11 cellular contexts compared by ENCODE assay signal in genomic region chr10:124465003-124465776, GRCh38. TPM values are rescaled to one million over a fixed set of nuclear protein-coding genes. Genes with fewer than 3 reads are reported as not detected.
DNase-seq lines count a peak whose midpoint lies in the region; ATAC-seq and TF ChIP-seq lines count a peak whose summit lies in the region.
"Had no signal": no experiment of that assay in that cellular context is flagged by ENCODE, and none has a peak within 500 bp of the region (broad histone marks: within the 10 kb centered on the region; RNA-seq: fewer than 3 reads in every experiment).

No MANE protein-coding gene starts in this region.

- peaks cover 9% of the 10 kb centered on the region; the same call in 1 of the 2 replicates for H3K79me2 ChIP-seq in OCI-LY7 (ENCODE audit: insufficient read depth, low read depth, low read length)

- peak overlapping the region; percentile 60; the same call in 1 of the 2 replicates for H2AFZ ChIP-seq in OCI-LY7 (ENCODE audit: low read length)

- no peaks in the 10 kb centered on the region for H3K9me2 ChIP-seq in OCI-LY7 (ENCODE audit: insufficient read depth, low read length)

- TF ChIP-seq POLR2A in sigmoid colon (IDR thresholded peaks at IDR 0.05), result no peak

- H3K4me1 ChIP-seq in OCI-LY7 (ENCODE audit: insufficient read depth, low read length, poor library complexity, severe bottlenecking), result peaks cover 41% of the 10 kb centered on the region
- H3K4me1 ChIP-seq in mucosa of descending colon (ENCODE audit: low read depth), result peaks cover 11% of the 10 kb centered on the region
- peaks cover 0 to 32% (median 21%) of the 10 kb centered on the region in 4 donors for H3K4me1 ChIP-seq in sigmoid colon
- H3K4me1 ChIP-seq: ascending aorta had no signal

- CTCF ChIA-PET in OCI-LY7 (lab: Charles Lee; ENCODE audit: unreplicated experiment), result interaction anchor here (0.6 kb wide), 1 partner anchor 37 kb away, joined by 3 read pairs; no protein-coding TSS in a partner anchor

- H3K4me3 ChIP-seq in OCI-LY7 (ENCODE audit: low read depth, low read length, poor library complexity, severe bottlenecking), result peak overlapping the region; percentile 43
- no peak overlapping the region for H3K4me3 ChIP-seq in mucosa of descending colon
- H3K4me3 ChIP-seq in sigmoid colon, result no peak overlapping the region
- H3K4me3 ChIP-seq: ascending aorta, pancreas had no signal

- no TSS peak for BruUV-seq in OCI-LY7 (replicated peaks; lab: Mats Ljungman, UMichigan)

- 49 to 64% methylated on average over 17 of the region's 17 CpGs for WGBS in sigmoid colon, 2 donors

- H3K27ac ChIP-seq in OCI-LY7 (ENCODE audit: low read depth, low read length, poor library complexity, severe bottlenecking) (peak overlapping the region; percentile 52), sigmoid colon (no peak overlapping the region)
- H3K27ac ChIP-seq: ascending aorta, pancreas had no signal

- H4K20me1 ChIP-seq in OCI-LY7 (ENCODE audit: insufficient read depth, low read length), result no peaks in the 10 kb centered on the region

- intact Hi-C loops in OCI-LY7 (cut with micrococcal nuclease; ENCODE audit: unreplicated experiment) (no loop called here), mucosa of descending colon (cut with DNase I, micrococcal nuclease) (no loop called here), sigmoid colon (cut with DNase I) (no loop called here)

- no peaks in the 10 kb centered on the region for H3K36me3 ChIP-seq in OCI-LY7 (ENCODE audit: insufficient read depth, low read length)
- no peaks in the 10 kb centered on the region for H3K36me3 ChIP-seq in mucosa of descending colon (ENCODE audit: low read depth)
- no peaks in the 10 kb centered on the region for H3K36me3 ChIP-seq in sigmoid colon
- H3K36me3 ChIP-seq: ascending aorta, pancreas had no signal

- no peak for TF ChIP-seq EP300 in sigmoid colon (IDR thresholded peaks at IDR 0.05)

- peak; percentile 74 for DNase-seq in OCI-LY7 (ENCODE audit: low spot score)
- DNase-seq in mucosa of descending colon, result peak in 1 of 3 donors; percentile 46
- DNase-seq in sigmoid colon, result no peak
- DNase-seq in stimulated activated CD4-positive, alpha-beta T cell treated with anti-CD3 and anti-CD28 coated beads, Interleukin-2, amount 100 ng/mL, for 24 hours, result no peak
- DNase-seq in NCI-H774 (lab: John Stamatoyannopoulos, UW), result no peak
- DNase-seq: pancreas had no signal

- ATAC-seq in GM18870 (IDR thresholded peaks at IDR 0.05; ENCODE audit: unreplicated experiment) (peak; percentile 54), HG02870 (IDR thresholded peaks at IDR 0.05; ENCODE audit: unreplicated experiment) (peak; percentile 37), mucosa of descending colon (peak; percentile 57)
- ATAC-seq: pancreas had no signal

- POLR2A ChIA-PET in OCI-LY7 (lab: Charles Lee), result interaction anchor here (0.6 to 1.2 kb wide), 3 partner anchors 35 to 254 kb away, joined by 3 to 5 read pairs (median 4); no protein-coding TSS in a partner anchor

- H3K4me2 ChIP-seq in OCI-LY7 (ENCODE audit: low read length), result peak overlapping the region; percentile 69

- H3K9me3 ChIP-seq in OCI-LY7 (ENCODE audit: low read length), result no peaks in the 10 kb centered on the region
- no peaks in the 10 kb centered on the region for H3K9me3 ChIP-seq in mucosa of descending colon
- no peaks in the 10 kb centered on the region for H3K9me3 ChIP-seq in sigmoid colon
- H3K9me3 ChIP-seq: ascending aorta, pancreas had no signal

- no peak for TF ChIP-seq CTCF in OCI-LY7 (conservative IDR thresholded peaks at IDR 0.05; ENCODE audit: low read length)
- TF ChIP-seq CTCF in mucosa of descending colon (IDR thresholded peaks at IDR 0.05), result no peak
- TF ChIP-seq CTCF in sigmoid colon (IDR thresholded peaks at IDR 0.05), result no peak

- no peaks in the 10 kb centered on the region for H3K27me3 ChIP-seq in sigmoid colon
- H3K27me3 ChIP-seq: ascending aorta, pancreas had no signal

RNA-seq across cellular contexts. Expression of gene LHPP, which starts 3.6 kb away (rescaled TPM):
- total RNA-seq in OCI-LY7 (2014; rRNA removed; shearing (Covaris generic)), result 19.1 and 30.3 TPM in 2 replicates
- 53.3 and 65.2 TPM in 2 replicates for total RNA-seq in OCI-LY7 (2022)
- total RNA-seq in mucosa of descending colon, result 10 to 100 TPM; 19.7 to 46.7 (median 26.5) TPM
- total RNA-seq in sigmoid colon, result 10 to 100 TPM; 17.5 to 35.7 (median 24.9) TPM
- 10 to 100 TPM; 17.1 to 22.8 (median 20.6) TPM for polyA plus RNA-seq in sigmoid colon

RNA-seq across cellular contexts. Expression of gene NKX1-2, which starts 15.4 kb away (rescaled TPM):
- not detected in 2 replicates for total RNA-seq in OCI-LY7 (2014; rRNA removed; shearing (Covaris generic))
- not detected in 2 replicates for total RNA-seq in OCI-LY7 (2022)
- total RNA-seq in mucosa of descending colon, result not detected
- total RNA-seq in sigmoid colon, result not detected
- polyA plus RNA-seq in sigmoid colon, result not detected
- total RNA-seq: ascending aorta, glomerular endothelial cell, HT-29, pancreas had no signal
- polyA plus RNA-seq: pancreas had no signal

RNA-seq across cellular contexts. Expression of gene OAT, which starts 46.5 kb away (rescaled TPM):
- 13.5 and 16.1 TPM in 2 replicates for total RNA-seq in OCI-LY7 (2014; rRNA removed; shearing (Covaris generic))
- 24.3 and 27.1 TPM in 2 replicates for total RNA-seq in OCI-LY7 (2022)
- 100 to 1,000 TPM in 1 of 3 donors, 10 to 100 TPM in 2; 46.7 to 120 (median 69.6) TPM for total RNA-seq in mucosa of descending colon
- total RNA-seq in sigmoid colon, result 100 to 1,000 TPM; 117 to 147 (median 131) TPM
- polyA plus RNA-seq in sigmoid colon, result 10 to 100 TPM; 37.9 to 82.8 (median 54.7) TPM
